ENCODE assay signal across 9 cellular contexts in genomic region chr11:61701298-61701993, GRCh38. TPM values are rescaled to one million over a fixed set of nuclear protein-coding genes. Genes with fewer than 3 reads are reported as not detected.
DNase-seq lines count a peak whose midpoint lies in the region; ATAC-seq, FAIRE-seq and TF ChIP-seq lines count a peak whose summit lies in the region.
"Had no signal": no experiment of that assay in that cellular context is flagged by ENCODE, and none has a peak within 500 bp of the region (broad histone marks: within the 10 kb centered on the region; RNA-seq: fewer than 3 reads in every experiment).

No MANE protein-coding gene starts in this region.

- no peak overlapping the region for H3K4me2 ChIP-seq in astrocyte (ENCODE audit: low read length)

- H3K4me1 Mint-ChIP-seq in astrocyte (ENCODE audit: low read depth, unreplicated experiment) = peaks cover 19% of the 10 kb centered on the region

- no peaks in the 10 kb centered on the region for H3K79me2 ChIP-seq in astrocyte (ENCODE audit: insufficient read depth, low read length)

- no peak for TF ChIP-seq EP300 in suprapubic skin (IDR thresholded peaks at IDR 0.05)

- no peak for TF ChIP-seq POLR2A in suprapubic skin (IDR thresholded peaks at IDR 0.05)

- H3K27me3 ChIP-seq in astrocyte (ENCODE audit: insufficient read depth, low read length) = no peaks in the 10 kb centered on the region
- peaks cover 12% of the 10 kb centered on the region for H3K27me3 ChIP-seq in suprapubic skin
- no peaks in the 10 kb centered on the region for H3K27me3 ChIP-seq in effector memory CD4-positive, alpha-beta T cell (replicated peaks; ENCODE audit: control insufficient read depth, insufficient read depth, low read length, poor library complexity, severe bottlenecking)

- no peaks in the 10 kb centered on the region for H3K9me3 Mint-ChIP-seq in astrocyte (ENCODE audit: unreplicated experiment)
- H3K9me3 Mint-ChIP-seq: stimulated activated naive CD8-positive, alpha-beta T cell treated with anti-CD3 and anti-CD28 coated beads, Interleukin-15, Interleukin-2, amounts not matched to agents 100 ng/mL and 50 ng/mL, for 24 hours had no signal

- WGBS in suprapubic skin = 67% methylated on average over 11 of the region's 16 CpGs

- H3K27ac Mint-ChIP-seq in astrocyte (ENCODE audit: unreplicated experiment) = no peak overlapping the region
- H3K27ac Mint-ChIP-seq: stimulated activated naive CD8-positive, alpha-beta T cell treated with anti-CD3 and anti-CD28 coated beads, Interleukin-15, Interleukin-2, amounts not matched to agents 100 ng/mL and 50 ng/mL, for 24 hours had no signal

- H3K9me3 ChIP-seq in astrocyte (ENCODE audit: insufficient read depth, low read depth, low read length) (no peaks in the 10 kb centered on the region), suprapubic skin (no peaks in the 10 kb centered on the region)
- no peaks in the 10 kb centered on the region for H3K9me3 ChIP-seq in effector memory CD4-positive, alpha-beta T cell (ENCODE audit: control insufficient read depth, low read length)

- H3K36me3 ChIP-seq in astrocyte (ENCODE audit: insufficient read depth, low read length) = no peaks in the 10 kb centered on the region
- no peaks in the 10 kb centered on the region for H3K36me3 ChIP-seq in suprapubic skin
- H3K36me3 ChIP-seq in effector memory CD4-positive, alpha-beta T cell (ENCODE audit: control insufficient read depth, insufficient read depth, low read length) = no peaks in the 10 kb centered on the region

- H4K20me1 ChIP-seq in astrocyte (ENCODE audit: insufficient read depth, low read length) = peaks cover 56% of the 10 kb centered on the region

- peak; percentile 27 for DNase-seq in DMS114 treated with DMSO at 0.1 percent for 48 hours (lab: John Stamatoyannopoulos, UW; ENCODE audit: unreplicated experiment)
- peak; percentile 46 for DNase-seq in NCI-H1092 (lab: John Stamatoyannopoulos, UW)
- no peak for DNase-seq in astrocyte (ENCODE audit: low read depth)
- DNase-seq in lung microvascular endothelial cell (ENCODE audit: low read depth in 2 of 2) = peak; percentile 28 to 43
- DNase-seq in suprapubic skin (ENCODE audit: low spot score in 2 of 2) = no peak
- no peak for DNase-seq in activated naive CD4-positive, alpha-beta T cell treated with Interleukin-2 at 50 U/mL for 16 hours
- no peak for DNase-seq in effector memory CD4-positive, alpha-beta T cell

- no peak overlapping the region for H3K4me3 Mint-ChIP-seq in astrocyte (ENCODE audit: unreplicated experiment)
- H3K4me3 Mint-ChIP-seq: stimulated activated naive CD8-positive, alpha-beta T cell treated with anti-CD3 and anti-CD28 coated beads, Interleukin-15, Interleukin-2, amounts not matched to agents 100 ng/mL and 50 ng/mL, for 24 hours had no signal

- ATAC-seq in HG03196 (IDR thresholded peaks at IDR 0.05; ENCODE audit: unreplicated experiment) = no peak

- TF ChIP-seq CTCF in astrocyte (IDR thresholded peaks at IDR 0.05; ENCODE audit: insufficient read depth, low read depth, low read length) = peak; percentile 39
- no peak for TF ChIP-seq CTCF in suprapubic skin (IDR thresholded peaks at IDR 0.05)

- H2AFZ ChIP-seq in astrocyte (ENCODE audit: low read depth, low read length) = no peak overlapping the region

- H3K9ac ChIP-seq in astrocyte (ENCODE audit: low read length) = no peak overlapping the region

- H3K27ac ChIP-seq in astrocyte (ENCODE audit: low read depth, low read length) (no peak overlapping the region), suprapubic skin (no peak overlapping the region)
- no peak overlapping the region for H3K27ac ChIP-seq in effector memory CD4-positive, alpha-beta T cell (ENCODE audit: insufficient read depth, low read length, poor library complexity, severe bottlenecking)

- peaks cover 40% of the 10 kb centered on the region for H3K27me3 Mint-ChIP-seq in astrocyte (ENCODE audit: low read depth, unreplicated experiment)
- H3K27me3 Mint-ChIP-seq: stimulated activated naive CD8-positive, alpha-beta T cell treated with anti-CD3 and anti-CD28 coated beads, Interleukin-15, Interleukin-2, amounts not matched to agents 100 ng/mL and 50 ng/mL, for 24 hours had no signal

- H3K4me1 ChIP-seq in astrocyte (ENCODE audit: insufficient read depth, low read length) (peaks cover 24% of the 10 kb centered on the region), suprapubic skin (peaks cover 51% of the 10 kb centered on the region)
- H3K4me1 ChIP-seq in effector memory CD4-positive, alpha-beta T cell (ENCODE audit: control insufficient read depth, insufficient read depth, low read length, poor library complexity, severe bottlenecking) = peaks cover 15% of the 10 kb centered on the region

- no peak overlapping the region for H3K4me3 ChIP-seq in astrocyte (ENCODE audit: insufficient read depth, low read depth, low read length)
- no peak overlapping the region for H3K4me3 ChIP-seq in suprapubic skin
- no peak overlapping the region for H3K4me3 ChIP-seq in effector memory CD4-positive, alpha-beta T cell (ENCODE audit: insufficient read depth, low read depth, low read length, poor library complexity, severe bottlenecking)

- peaks cover 2% of the 10 kb centered on the region for H3K36me3 Mint-ChIP-seq in astrocyte (ENCODE audit: low read depth, unreplicated experiment)

- no peak for FAIRE-seq in astrocyte (lab: Jason Lieb, UNC)

RNA-seq across cellular contexts. Expression of gene DAGLA, which starts 21.3 kb away (rescaled TPM):
- 5.5 and 5.6 TPM in 2 replicates for total RNA-seq in astrocyte
- total RNA-seq in lung microvascular endothelial cell = 1.5 and 3.0 TPM in 2 replicates
- 1 to 10 TPM in 1 of 4 donors, under 1 TPM in 3; 0.64 to 1.2 (median 0.87) TPM for total RNA-seq in suprapubic skin

RNA-seq across cellular contexts. Expression of gene MYRF, which starts 51.0 kb away (rescaled TPM):
- total RNA-seq in astrocyte (39.5 and 53.9 TPM in 2 replicates), lung microvascular endothelial cell (0.20 and 0.22 TPM in 2 replicates), suprapubic skin (1 to 10 TPM in 1 of 4 donors, under 1 TPM in 3; 0.24 to 2.8 (median 0.83) TPM)

Comparison
In these comparisons a context has a peak if more than half of its experiments do, and no peak if none do; other contexts are left out.
1. DNase-seq: peak in DMS114 treated with DMSO at 0.1 percent for 48 hours (single experiment), NCI-H1092 (single experiment) and lung microvascular endothelial cell (2 of 2); none in astrocyte (single experiment), suprapubic skin (0 of 2), activated naive CD4-positive, alpha-beta T cell treated with Interleukin-2 at 50 U/mL for 16 hours (single experiment) and effector memory CD4-positive, alpha-beta T cell (0 of 3).
2. RNA of gene MYRF, which starts 51.0 kb away (total RNA-seq): 39.5 to 53.9 TPM in astrocyte; 0.24 to 2.8 TPM in suprapubic skin and 0.20 to 0.22 TPM in lung microvascular endothelial cell; every median in the first group is over 10 times any median in the second.